In genomic region chr16:67993207-67994036, GRCh38 we compare ENCODE assay signal across 1 cellular context.
TF ChIP-seq lines count a peak whose summit lies in the region.

No MANE protein-coding gene starts in this region.

TF ChIP-seq in HepG2, 621 proteins besides CTCF, POLR2A, EP300 and RAD21 (continued from another document and continues in another):
- TF ChIP-seq HIC2 (CRISPR knock-in tag; IDR thresholded peaks at IDR 0.05; ENCODE audit: low read depth) = peak; percentile 17; the same call in 1 of the 2 replicates
- peak; percentile 22; the same call in 1 of the 2 replicates for TF ChIP-seq PRDM10 (CRISPR knock-in tag; IDR thresholded peaks at IDR 0.05; ENCODE audit: low read depth)
- no peak for TF ChIP-seq JUNB (CRISPR knock-in tag; IDR thresholded peaks at IDR 0.05; ENCODE audit: borderline replicate concordance)
- TF ChIP-seq HCFC1 (IDR thresholded peaks at IDR 0.05; ENCODE audit: low read depth, low read length) = no peak
- TF ChIP-seq FOXO4 (CRISPR knock-in tag; conservative IDR thresholded peaks at IDR 0.05) = 0 out of 2 replicates have a peak, but pooled peaks have one; percentile 5
- peak; percentile 48; the same call in 1 of the 2 replicates for TF ChIP-seq HINFP (CRISPR knock-in tag; IDR thresholded peaks at IDR 0.05; ENCODE audit: low read depth)
- TF ChIP-seq GATAD1 (CRISPR knock-in tag; IDR thresholded peaks at IDR 0.05) = peak; percentile 73
- TF ChIP-seq ZNF430 (CRISPR knock-in tag; IDR thresholded peaks at IDR 0.05) = no peak; the same call in 1 of the 2 replicates
- TF ChIP-seq NFAT5 (CRISPR knock-in tag; IDR thresholded peaks at IDR 0.05) = 0 out of 2 replicates have a peak, but pooled peaks have one; percentile 68
- peak; percentile 98 for TF ChIP-seq XRCC5 (optimal IDR thresholded peaks at IDR 0.05; ENCODE audit: low read length)
- TF ChIP-seq CBX5 (CRISPR knock-in tag; IDR thresholded peaks at IDR 0.05; ENCODE audit: borderline replicate concordance) = peak; percentile 51; the same call in 1 of the 2 replicates
- TF ChIP-seq SP140L (CRISPR knock-in tag; IDR thresholded peaks at IDR 0.05; ENCODE audit: borderline replicate concordance) = peak; percentile 24; the same call in 1 of the 2 replicates
- TF ChIP-seq HNF1A (IDR thresholded peaks at IDR 0.05; ENCODE audit: low read depth) = no peak
- TF ChIP-seq HNF1A (CRISPR knock-in tag; IDR thresholded peaks at IDR 0.05; ENCODE audit: borderline replicate concordance) = peak; percentile 52; the same call in 1 of the 2 replicates
- TF ChIP-seq TEAD3 (CRISPR knock-in tag; optimal IDR thresholded peaks at IDR 0.05; ENCODE audit: borderline replicate concordance) = peak; percentile 59
- TF ChIP-seq FUBP1 (CRISPR knock-in tag; IDR thresholded peaks at IDR 0.05; ENCODE audit: borderline replicate concordance) = no peak
- peak; percentile 82 for TF ChIP-seq MYC (CRISPR knock-in tag; IDR thresholded peaks at IDR 0.05; ENCODE audit: borderline replicate concordance)
- TF ChIP-seq YEATS2 (CRISPR knock-in tag; IDR thresholded peaks at IDR 0.05; ENCODE audit: borderline replicate concordance) = peak; percentile 84
- no peak for TF ChIP-seq ZNF597 (CRISPR knock-in tag; IDR thresholded peaks at IDR 0.05)
- TF ChIP-seq GPN1 (CRISPR knock-in tag; IDR thresholded peaks at IDR 0.05; ENCODE audit: borderline replicate concordance) = no peak
- peak; percentile 82 for TF ChIP-seq ZNF652 (CRISPR knock-in tag; IDR thresholded peaks at IDR 0.05; ENCODE audit: borderline replicate concordance, low read depth)
- peak; percentile 35; the same call in 1 of the 2 replicates for TF ChIP-seq ZNF556 (CRISPR knock-in tag; IDR thresholded peaks at IDR 0.05; ENCODE audit: borderline replicate concordance)
- TF ChIP-seq GFI1 (CRISPR knock-in tag; IDR thresholded peaks at IDR 0.05; ENCODE audit: borderline replicate concordance) = peak; percentile 37; the same call in 1 of the 2 replicates
- TF ChIP-seq ZNF274 (CRISPR knock-in tag; IDR thresholded peaks at IDR 0.05) = peak; percentile 89; the same call in 1 of the 2 replicates
- peak; percentile 87 for TF ChIP-seq MAX (IDR thresholded peaks at IDR 0.05)
- TF ChIP-seq HOXA7 (CRISPR knock-in tag; IDR thresholded peaks at IDR 0.05) = no peak
- TF ChIP-seq PRPF4 (IDR thresholded peaks at IDR 0.05; ENCODE audit: low read depth, low read length, poor library complexity, severe bottlenecking) = no peak
- peak; percentile 63; the same call in 1 of the 2 replicates for TF ChIP-seq MEIS2 (CRISPR knock-in tag; IDR thresholded peaks at IDR 0.05)
- no peak for TF ChIP-seq TCF7L2 (IDR thresholded peaks at IDR 0.05; ENCODE audit: low read depth, low read length)
- peak; percentile 51 for TF ChIP-seq RNF2 (conservative IDR thresholded peaks at IDR 0.05; ENCODE audit: low read depth)
- TF ChIP-seq NCOA2 (CRISPR knock-in tag; IDR thresholded peaks at IDR 0.05) = peak; percentile 57; the same call in 1 of the 2 replicates
- no peak for TF ChIP-seq ZNF7 (CRISPR knock-in tag; IDR thresholded peaks at IDR 0.05)
- TF ChIP-seq CEBPB (IDR thresholded peaks at IDR 0.05; ENCODE audit: borderline replicate concordance, low read depth, low read length) = no peak
- TF ChIP-seq ESRRA (CRISPR knock-in tag; IDR thresholded peaks at IDR 0.05; ENCODE audit: low read depth) = 0 out of 2 replicates have a peak, but pooled peaks have one; percentile 35
- TF ChIP-seq MEF2D (CRISPR knock-in tag; IDR thresholded peaks at IDR 0.05) = peak; percentile 68; the same call in 1 of the 2 replicates
